8 cellular contexts compared by ENCODE assay signal in genomic region chrX:154490414-154491083, GRCh38. TPM values are rescaled to one million over a fixed set of nuclear protein-coding genes. Genes with fewer than 3 reads are reported as not detected.
DNase-seq lines count a peak whose midpoint lies in the region; ATAC-seq and TF ChIP-seq lines count a peak whose summit lies in the region.

A gene with protein sequence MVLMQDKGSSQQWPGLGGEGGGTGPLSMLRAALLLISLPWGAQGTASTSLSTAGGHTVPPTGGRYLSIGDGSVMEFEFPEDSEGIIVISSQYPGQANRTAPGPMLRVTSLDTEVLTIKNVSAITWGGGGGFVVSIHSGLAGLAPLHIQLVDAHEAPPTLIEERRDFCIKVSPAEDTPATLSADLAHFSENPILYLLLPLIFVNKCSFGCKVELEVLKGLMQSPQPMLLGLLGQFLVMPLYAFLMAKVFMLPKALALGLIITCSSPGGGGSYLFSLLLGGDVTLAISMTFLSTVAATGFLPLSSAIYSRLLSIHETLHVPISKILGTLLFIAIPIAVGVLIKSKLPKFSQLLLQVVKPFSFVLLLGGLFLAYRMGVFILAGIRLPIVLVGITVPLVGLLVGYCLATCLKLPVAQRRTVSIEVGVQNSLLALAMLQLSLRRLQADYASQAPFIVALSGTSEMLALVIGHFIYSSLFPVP (minus strand): TSS chrX:154490629. CDS start chrX:154488940, 1,689 bp downstream.

- no peak for TF ChIP-seq CTCF in AG04450 (IDR thresholded peaks at IDR 0.05; ENCODE audit: low read depth, low read length)
- 0 out of 2 replicates have a peak, but pooled peaks have one; percentile 30 for TF ChIP-seq CTCF in WERI-Rb-1 (IDR thresholded peaks at IDR 0.05; ENCODE audit: low read depth, low read length)
- no peak for TF ChIP-seq CTCF in breast epithelium (IDR thresholded peaks at IDR 0.05)

- H3K27ac ChIP-seq in AG04450 (ENCODE audit: low read depth, low read length) (peak within 1 kb of the TSS; percentile 93), WERI-Rb-1 (peak within 1 kb of the TSS; percentile 90), breast epithelium (peak within 1 kb of the TSS; percentile 92 to 99)

- POLR2A ChIA-PET in AG04450 (lab: Yijun Ruan, JAX), result interaction anchor here (0.5 to 2.2 kb wide), 7 partner anchors 8 to 62 kb away, joined by 3 to 12 read pairs (median 6); partner anchors contain the start of genes ATP6AP1, FAM3A and LAGE3

- DNase-seq in AG04450 (ENCODE audit: low read depth, low spot score), result peak; percentile 74
- peak; percentile 94 for DNase-seq in NCI-H2227 (lab: John Stamatoyannopoulos, UW; ENCODE audit: unreplicated experiment)
- DNase-seq in WERI-Rb-1, result peak; percentile 98
- peak; percentile 90 for DNase-seq in breast epithelium (ENCODE audit: low spot score in 2 of 2)

- peak within 1 kb of the TSS; percentile 84 for H3K9ac ChIP-seq in skeletal muscle satellite cell (ENCODE audit: low read depth, low read length)

- H3K4me3 ChIP-seq in AG04450 (ENCODE audit: low read depth, low read length), result peak within 1 kb of the TSS; percentile 67
- H3K4me3 ChIP-seq in WERI-Rb-1 (ENCODE audit: low read depth, low read length), result peak within 1 kb of the TSS; percentile 77
- H3K4me3 ChIP-seq in breast epithelium, result peak within 1 kb of the TSS; percentile 59 to 83 (median 69)
- peak within 1 kb of the TSS; percentile 49 for H3K4me3 ChIP-seq in iPS-18c (ENCODE audit: insufficient read depth, low read depth, low read length)
- H3K4me3 ChIP-seq in skeletal muscle satellite cell (ENCODE audit: low read length), result peak within 1 kb of the TSS; percentile 70

- H3K4me1 ChIP-seq in breast epithelium, result peaks cover 0 to 7% of the 10 kb centered on the region in 2 donors
- H3K4me1 ChIP-seq in skeletal muscle satellite cell (ENCODE audit: control insufficient read depth, insufficient read depth, low read length), result peaks cover 14% of the 10 kb centered on the region

- intact Hi-C loops in breast epithelium (cut with DNase I; ENCODE audit: low total_unique reads), result no loop called here

- H3K27me3 ChIP-seq in AG04450 (ENCODE audit: control insufficient read depth, insufficient read depth, low read length), result no peaks in the 10 kb centered on the region
- H3K27me3 ChIP-seq in WERI-Rb-1 (ENCODE audit: insufficient read depth, low read depth, severe bottlenecking), result peaks cover 7% of the 10 kb centered on the region
- peaks cover 0 to 29% of the 10 kb centered on the region in 2 donors for H3K27me3 ChIP-seq in breast epithelium
- H3K27me3 ChIP-seq in skeletal muscle satellite cell (ENCODE audit: control insufficient read depth, insufficient read depth, low read length), result no peaks in the 10 kb centered on the region

- ATAC-seq in GM18909 (IDR thresholded peaks at IDR 0.05; ENCODE audit: poor library complexity, unreplicated experiment) (peak; percentile 79), HG03159 (IDR thresholded peaks at IDR 0.05; ENCODE audit: unreplicated experiment) (peak; percentile 78)

- peak within 1 kb of the TSS; percentile 86 for H3K4me2 ChIP-seq in skeletal muscle satellite cell (ENCODE audit: low read length)

- peak; percentile 46 for TF ChIP-seq POLR2A in breast epithelium (IDR thresholded peaks at IDR 0.05)

- CTCF ChIA-PET in AG04450 (lab: Charles Lee), result no interaction called here

- H3K9me3 ChIP-seq in AG04450 (ENCODE audit: control insufficient read depth, insufficient read depth, low read length) (no peaks in the 10 kb centered on the region), WERI-Rb-1 (ENCODE audit: severe bottlenecking) (peaks cover 5% of the 10 kb centered on the region), breast epithelium (no peaks in the 10 kb centered on the region), iPS-18c (ENCODE audit: control insufficient read depth, insufficient read depth, low read length) (peaks cover 16% of the 10 kb centered on the region), skeletal muscle satellite cell (replicated peaks; ENCODE audit: low read length) (no peaks in the 10 kb centered on the region)

- peaks cover 8% of the 10 kb centered on the region for H3K36me3 ChIP-seq in WERI-Rb-1
- H3K36me3 ChIP-seq in breast epithelium, result no peaks in the 10 kb centered on the region
- H3K36me3 ChIP-seq in skeletal muscle satellite cell (ENCODE audit: insufficient read depth, low read length), result peaks cover 14% of the 10 kb centered on the region

RNA-seq across cellular contexts. Expression of the gene that starts here (rescaled TPM):
- 10.1 and 13.8 TPM in 2 replicates for polyA plus RNA-seq in AG04450 (2011; rRNA removed)
- polyA minus RNA-seq in AG04450 (2011; rRNA and poly(A)+ RNA removed), result 9.7 and 17.6 TPM in 2 replicates
- 10 to 100 TPM; 17.0 to 24.0 (median 19.5) TPM for total RNA-seq in breast epithelium
- total RNA-seq in skeletal muscle satellite cell (2012; rRNA removed), result 29.7 and 35.4 TPM in 2 replicates

Comparison
In these comparisons a context has a peak if more than half of its experiments do, and no peak if none do; other contexts are left out.
1. Peak in every context shown above with its lines: DNase-seq, ATAC-seq, H3K4me3 ChIP-seq and H3K27ac ChIP-seq.